Comparison of ENCODE assay signal across 17 cellular contexts in genomic region chr14:63178912-63179311, GRCh38. TPM values are rescaled to one million over a fixed set of nuclear protein-coding genes. Genes with fewer than 3 reads are reported as not detected.
A peak's percentile ranks its signal among the peaks of the same experiment; 100 is the strongest.
DNase-seq lines count a peak whose midpoint lies in the region; TF ChIP-seq lines count a peak whose summit lies in the region.
"Had no signal": no experiment of that assay in that cellular context is flagged by ENCODE, and none has a peak within 500 bp of the region (broad histone marks: within the 10 kb centered on the region; RNA-seq: fewer than 3 reads in every experiment).

No MANE protein-coding gene starts in this region.

- H3K27ac Mint-ChIP-seq in activated CD4-positive, alpha-beta memory T cell treated with anti-CD3 and anti-CD28 coated beads for 36 hours = no peak overlapping the region
- H3K27ac Mint-ChIP-seq: activated naive CD4-positive, alpha-beta T cell treated with anti-CD3 and anti-CD28 coated beads, Interleukin-2, amount 50 U/mL, for 24 hours; CD14-positive monocyte had no signal

- peak; percentile 76 for DNase-seq in HPDE6-E6E7 (ENCODE audit: extremely low spot score)
- DNase-seq in breast epithelium (ENCODE audit: low spot score in 2 of 2) = peak in 1 of 2 donors; percentile 33
- no peak for DNase-seq in left ventricle myocardium inferior
- no peak for DNase-seq in suprapubic skin (ENCODE audit: low spot score in 2 of 2)
- DNase-seq in HCEC 1CT = no peak
- DNase-seq in head of caudate nucleus = no peak
- DNase-seq in NCI-H1436 treated with DMSO at 0.1 percent for 48 hours (lab: John Stamatoyannopoulos, UW) = no peak
- DNase-seq in activated CD4-positive, alpha-beta memory T cell treated with anti-CD3 and anti-CD28 coated beads for 36 hours = no peak
- DNase-seq: activated CD4-positive, CD25-positive, alpha-beta regulatory T cell; GOT3; NCI-H2107; stimulated activated CD4-positive, alpha-beta T cell treated with anti-CD3 and anti-CD28 coated beads, Interleukin-2, amount 100 ng/mL, for 48 hours; SW 1271 had no signal

- no peaks in the 10 kb centered on the region for H3K36me3 ChIP-seq in breast epithelium
- H3K36me3 ChIP-seq in left ventricle myocardium inferior = no peaks in the 10 kb centered on the region
- no peaks in the 10 kb centered on the region for H3K36me3 ChIP-seq in suprapubic skin

- no peaks in the 10 kb centered on the region for H3K36me3 Mint-ChIP-seq in activated CD4-positive, alpha-beta memory T cell treated with anti-CD3 and anti-CD28 coated beads for 36 hours
- H3K36me3 Mint-ChIP-seq: activated naive CD4-positive, alpha-beta T cell treated with anti-CD3 and anti-CD28 coated beads, Interleukin-2, amount 50 U/mL, for 24 hours; CD14-positive monocyte had no signal

- no peaks in the 10 kb centered on the region for H3K9me3 Mint-ChIP-seq in activated CD4-positive, alpha-beta memory T cell treated with anti-CD3 and anti-CD28 coated beads for 36 hours
- H3K9me3 Mint-ChIP-seq: activated naive CD4-positive, alpha-beta T cell treated with anti-CD3 and anti-CD28 coated beads, Interleukin-2, amount 50 U/mL, for 24 hours had no signal

- TF ChIP-seq POLR2A in breast epithelium (IDR thresholded peaks at IDR 0.05) (no peak), suprapubic skin (IDR thresholded peaks at IDR 0.05) (no peak)

- H3K27me3 Mint-ChIP-seq in activated CD4-positive, alpha-beta memory T cell treated with anti-CD3 and anti-CD28 coated beads for 36 hours = no peaks in the 10 kb centered on the region

- POLR2A ChIA-PET in activated CD4-positive, alpha-beta memory T cell treated with anti-CD3 and anti-CD28 coated beads for 36 hours (lab: Charles Lee) = no interaction called here

- TF ChIP-seq CTCF in breast epithelium (IDR thresholded peaks at IDR 0.05) (no peak), left ventricle myocardium inferior (IDR thresholded peaks at IDR 0.05; ENCODE audit: borderline replicate concordance) (no peak), suprapubic skin (IDR thresholded peaks at IDR 0.05) (no peak)

- H3K9me3 ChIP-seq in breast epithelium = no peaks in the 10 kb centered on the region
- H3K9me3 ChIP-seq in left ventricle myocardium inferior (replicated peaks) = peaks cover 9% of the 10 kb centered on the region
- H3K9me3 ChIP-seq in suprapubic skin = no peaks in the 10 kb centered on the region

- H3K27ac ChIP-seq in breast epithelium (peak overlapping the region; percentile 22 to 67), left ventricle myocardium inferior (replicated peaks) (peak overlapping the region; percentile 43), suprapubic skin (peak overlapping the region; percentile 81)

- CTCF ChIA-PET in activated CD4-positive, alpha-beta memory T cell treated with anti-CD3 and anti-CD28 coated beads for 36 hours (lab: Charles Lee) = no interaction called here

- 16% methylated on average over 3 of the region's 3 CpGs for WGBS in suprapubic skin

- no peaks in the 10 kb centered on the region for H3K27me3 ChIP-seq in breast epithelium
- no peaks in the 10 kb centered on the region for H3K27me3 ChIP-seq in left ventricle myocardium inferior (ENCODE audit: low read depth)
- no peaks in the 10 kb centered on the region for H3K27me3 ChIP-seq in suprapubic skin

- no peak overlapping the region for H3K4me3 ChIP-seq in breast epithelium
- no peak overlapping the region for H3K4me3 ChIP-seq in left ventricle myocardium inferior
- H3K4me3 ChIP-seq in suprapubic skin = no peak overlapping the region

- H3K4me1 Mint-ChIP-seq in activated CD4-positive, alpha-beta memory T cell treated with anti-CD3 and anti-CD28 coated beads for 36 hours (ENCODE audit: low read depth) = no peaks in the 10 kb centered on the region
- H3K4me1 Mint-ChIP-seq: activated naive CD4-positive, alpha-beta T cell treated with anti-CD3 and anti-CD28 coated beads, Interleukin-2, amount 50 U/mL, for 24 hours; CD14-positive monocyte had no signal

- intact Hi-C loops in breast epithelium (cut with DNase I; ENCODE audit: low total_unique reads) = no loop called here
- intact Hi-C loops in left ventricle myocardium inferior (cut with micrococcal nuclease) = no loop called here
- intact Hi-C loops in head of caudate nucleus (cut with DNase I) = loop anchor here (10.0 kb wide), 1 partner anchor 96 kb away; no protein-coding TSS in a partner anchor
- intact Hi-C loops in activated CD4-positive, alpha-beta memory T cell treated with anti-CD3 and anti-CD28 coated beads for 36 hours (cut with micrococcal nuclease) = no loop called here

- TF ChIP-seq EP300 in suprapubic skin (IDR thresholded peaks at IDR 0.05) = no peak

- no peak overlapping the region for H3K4me3 Mint-ChIP-seq in activated CD4-positive, alpha-beta memory T cell treated with anti-CD3 and anti-CD28 coated beads for 36 hours
- H3K4me3 Mint-ChIP-seq: activated naive CD4-positive, alpha-beta T cell treated with anti-CD3 and anti-CD28 coated beads, Interleukin-2, amount 50 U/mL, for 24 hours; CD14-positive monocyte had no signal

- H3K4me1 ChIP-seq in breast epithelium (peaks cover 0 to 8% of the 10 kb centered on the region in 2 donors), left ventricle myocardium inferior (peaks cover 26% of the 10 kb centered on the region), suprapubic skin (peaks cover 26% of the 10 kb centered on the region)

RNA-seq across cellular contexts. Expression of gene RHOJ, which starts 25.3 kb away (rescaled TPM):
- total RNA-seq in breast epithelium (10 to 100 TPM in 2 of 3 donors, 1 to 10 TPM in 1; 2.4 to 12.5 (median 11.4) TPM), left ventricle myocardium inferior (14.6 TPM), suprapubic skin (1 to 10 TPM; 1.2 to 4.4 (median 2.5) TPM)
- not detected for total RNA-seq in activated CD4-positive, alpha-beta memory T cell treated with anti-CD3 and anti-CD28 coated beads for 36 hours
- total RNA-seq: G401, myocyte had no signal
